14 cellular contexts compared by ENCODE assay signal in the genomic region with DNA sequence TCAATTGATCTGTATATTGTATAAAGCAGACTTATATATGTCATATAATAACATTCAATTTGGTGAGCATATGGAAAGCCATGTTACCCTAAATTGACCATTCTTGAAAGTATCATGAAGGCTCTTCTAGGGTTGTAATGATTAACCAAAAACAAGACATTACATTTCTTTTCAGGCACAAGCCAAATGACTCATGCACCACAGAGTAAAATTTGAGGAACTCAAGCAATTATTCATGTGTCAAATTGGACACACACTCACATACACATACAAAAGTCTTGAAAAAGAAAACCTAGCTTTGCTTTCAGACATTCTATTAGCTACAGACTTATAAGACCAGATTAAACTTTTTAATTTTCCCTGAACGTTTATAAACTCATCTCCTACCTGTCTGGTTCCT.
A peak's percentile ranks its signal among the peaks of the same experiment; 100 is the strongest.
DNase-seq lines count a peak whose midpoint lies in the region; ATAC-seq and TF ChIP-seq lines count a peak whose summit lies in the region.
"Had no signal": no experiment of that assay in that cellular context is flagged by ENCODE, and none has a peak within 500 bp of the region (broad histone marks: within the 10 kb centered on the region; RNA-seq: fewer than 3 reads in every experiment).

No MANE protein-coding gene starts in this region.

- no peaks in the 10 kb centered on the region for H3K36me3 ChIP-seq in SK-N-SH (replicated peaks in 1 of 2; ENCODE audit: control insufficient read depth in 1 of 2, insufficient read depth in 2 of 2, low read length in 1 of 2)

- peaks cover 3% of the 10 kb centered on the region for H3K9me3 Mint-ChIP-seq in chondrocyte (ENCODE audit: low read depth)

- no peak overlapping the region for H2AFZ ChIP-seq in SK-N-SH (ENCODE audit: low read depth)

- WGBS in SK-N-SH (ENCODE audit: low lambda C conversion rate): 88% methylated on average over 1 of the region's 1 CpG

- TF ChIP-seq EP300 in SK-N-SH (IDR thresholded peaks at IDR 0.05; ENCODE audit: borderline replicate concordance in 1 of 2, low read depth in 1 of 2, low read length in 1 of 2): no peak

- peaks cover 35% of the 10 kb centered on the region for H3K4me1 Mint-ChIP-seq in chondrocyte (ENCODE audit: low read depth)

- no peak overlapping the region for H3K4me3 ChIP-seq in SK-N-SH (ENCODE audit: low read depth in 2 of 2, low read length in 1 of 2)

- H3K4me2 ChIP-seq in SK-N-SH: no peak overlapping the region
- H3K4me2 ChIP-seq: KMS-11 had no signal

- POLR2A ChIA-PET in SK-N-SH (lab: Yijun Ruan, JAX): no interaction called here

- no peaks in the 10 kb centered on the region for H4K20me1 ChIP-seq in SK-N-SH (ENCODE audit: insufficient read depth)

- peak overlapping the region in 1 of 2 experiments; percentile 86; a peak in 2 of 4 replicates for H3K27ac ChIP-seq in SK-N-SH (ENCODE audit: low read depth in 2 of 2, low read length in 1 of 2)
- H3K27ac ChIP-seq: KMS-11 had no signal

- H3K4me3 Mint-ChIP-seq in chondrocyte (ENCODE audit: unreplicated experiment): no peak overlapping the region
- H3K4me3 Mint-ChIP-seq: effector memory CD8-positive, alpha-beta T cell had no signal

- H3K27me3 Mint-ChIP-seq in chondrocyte (ENCODE audit: low read depth): no peaks in the 10 kb centered on the region
- H3K27me3 Mint-ChIP-seq: effector memory CD8-positive, alpha-beta T cell; progenitor cell of endocrine pancreas had no signal

- no peak for TF ChIP-seq RAD21 in SK-N-SH (IDR thresholded peaks at IDR 0.05; ENCODE audit: low read length)

- H3K36me3 Mint-ChIP-seq in chondrocyte (ENCODE audit: low read depth): no peaks in the 10 kb centered on the region

- CTCF ChIA-PET in SK-N-SH (lab: Yijun Ruan, JAX): no interaction called here

- H3K9me2 ChIP-seq in SK-N-SH: no peaks in the 10 kb centered on the region

- peaks cover 18% of the 10 kb centered on the region for H3F3A ChIP-seq in SK-N-SH (replicated peaks; ENCODE audit: insufficient read depth)

- H3K9ac ChIP-seq in SK-N-SH: no peak overlapping the region
- H3K9ac ChIP-seq: KMS-11 had no signal

- H3K9me3 ChIP-seq in SK-N-SH: no peaks in the 10 kb centered on the region

- H3K4me1 ChIP-seq in SK-N-SH (ENCODE audit: control insufficient read depth in 1 of 2, insufficient read depth in 2 of 2, low read depth in 1 of 2, low read length in 1 of 2): no peaks in the 10 kb centered on the region; a peak in 1 of 4 replicates

- TF ChIP-seq CTCF in SK-N-SH (IDR thresholded peaks at IDR 0.05) (no peak), chondrocyte (IDR thresholded peaks at IDR 0.05) (no peak)

- peak overlapping the region; percentile 22 for H3K27ac Mint-ChIP-seq in chondrocyte (ENCODE audit: unreplicated experiment)
- H3K27ac Mint-ChIP-seq: effector memory CD8-positive, alpha-beta T cell; progenitor cell of endocrine pancreas had no signal

- DNase-seq in SK-N-SH (no peak), LHCN-M2 (ENCODE audit: low read depth) (peak; percentile 57), chondrocyte (ENCODE audit: low spot score) (no peak), NOMO-1 treated with DMSO at 0.1 percent for 48 hours (lab: John Stamatoyannopoulos, UW; ENCODE audit: unreplicated experiment) (no peak), H4 (ENCODE audit: low spot score) (no peak)
- DNase-seq in activated CD4-positive, alpha-beta T cell treated with anti-CD3 and anti-CD28 coated beads for 1 hour: no peak
- DNase-seq: 8988T; effector memory CD8-positive, alpha-beta T cell; NCI-H2171 treated with DMSO at 0.1 percent for 48 hours; RPMI8226 had no signal

- no peak for ATAC-seq in SK-N-SH treated with all-trans-retinoic acid at 6 μM for 48 hours
- no peak for ATAC-seq in GM21528 (IDR thresholded peaks at IDR 0.05; ENCODE audit: low FRiP score, unreplicated experiment)
- ATAC-seq: effector memory CD8-positive, alpha-beta T cell had no signal

- H3K79me2 ChIP-seq in SK-N-SH (ENCODE audit: insufficient read depth): no peaks in the 10 kb centered on the region

- no peaks in the 10 kb centered on the region for H3K27me3 ChIP-seq in SK-N-SH (ENCODE audit: insufficient read depth)

TF ChIP-seq in SK-N-SH, 30 proteins besides CTCF, POLR2A, EP300 and RAD21:
- TF ChIP-seq MEF2A (IDR thresholded peaks at IDR 0.05; ENCODE audit: borderline replicate concordance, low read depth) (peak; percentile 39; the same call in 1 of the 2 replicates), TCF12 (IDR thresholded peaks at IDR 0.05) (0 out of 2 replicates have a peak, but pooled peaks have one; percentile 27), JUND (IDR thresholded peaks at IDR 0.05) (peak; percentile 37; the same call in 1 of the 2 replicates), FOSL2 (IDR thresholded peaks at IDR 0.05; ENCODE audit: borderline replicate concordance, low read depth) (peak; percentile 53; the same call in 1 of the 2 replicates), FOXJ3 (CRISPR knock-in tag; IDR thresholded peaks at IDR 0.05) (no peak), NRF1 (IDR thresholded peaks at IDR 0.05; ENCODE audit: low read depth, low read length) (no peak), GATA2 (CRISPR knock-in tag; IDR thresholded peaks at IDR 0.05) (no peak)
- TF ChIP-seq, protein P1, sequence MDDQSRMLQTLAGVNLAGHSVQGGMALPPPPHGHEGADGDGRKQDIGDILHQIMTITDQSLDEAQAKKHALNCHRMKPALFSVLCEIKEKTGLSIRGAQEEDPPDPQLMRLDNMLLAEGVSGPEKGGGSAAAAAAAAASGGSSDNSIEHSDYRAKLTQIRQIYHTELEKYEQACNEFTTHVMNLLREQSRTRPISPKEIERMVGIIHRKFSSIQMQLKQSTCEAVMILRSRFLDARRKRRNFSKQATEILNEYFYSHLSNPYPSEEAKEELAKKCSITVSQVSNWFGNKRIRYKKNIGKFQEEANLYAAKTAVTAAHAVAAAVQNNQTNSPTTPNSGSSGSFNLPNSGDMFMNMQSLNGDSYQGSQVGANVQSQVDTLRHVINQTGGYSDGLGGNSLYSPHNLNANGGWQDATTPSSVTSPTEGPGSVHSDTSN (IDR thresholded peaks at IDR 0.05): peak; percentile 52; the same call in 1 of the 2 replicates
- TF ChIP-seq, protein P2, sequence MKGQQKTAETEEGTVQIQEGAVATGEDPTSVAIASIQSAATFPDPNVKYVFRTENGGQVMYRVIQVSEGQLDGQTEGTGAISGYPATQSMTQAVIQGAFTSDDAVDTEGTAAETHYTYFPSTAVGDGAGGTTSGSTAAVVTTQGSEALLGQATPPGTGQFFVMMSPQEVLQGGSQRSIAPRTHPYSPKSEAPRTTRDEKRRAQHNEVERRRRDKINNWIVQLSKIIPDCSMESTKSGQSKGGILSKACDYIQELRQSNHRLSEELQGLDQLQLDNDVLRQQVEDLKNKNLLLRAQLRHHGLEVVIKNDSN (IDR thresholded peaks at IDR 0.05; ENCODE audit: borderline replicate concordance, low read depth): no peak

TF ChIP-seq in SK-N-SH treated with all-trans-retinoic acid at 6 μM for 48 hours, 23 proteins besides CTCF, POLR2A, EP300 and RAD21:
- TF ChIP-seq, protein P3, sequence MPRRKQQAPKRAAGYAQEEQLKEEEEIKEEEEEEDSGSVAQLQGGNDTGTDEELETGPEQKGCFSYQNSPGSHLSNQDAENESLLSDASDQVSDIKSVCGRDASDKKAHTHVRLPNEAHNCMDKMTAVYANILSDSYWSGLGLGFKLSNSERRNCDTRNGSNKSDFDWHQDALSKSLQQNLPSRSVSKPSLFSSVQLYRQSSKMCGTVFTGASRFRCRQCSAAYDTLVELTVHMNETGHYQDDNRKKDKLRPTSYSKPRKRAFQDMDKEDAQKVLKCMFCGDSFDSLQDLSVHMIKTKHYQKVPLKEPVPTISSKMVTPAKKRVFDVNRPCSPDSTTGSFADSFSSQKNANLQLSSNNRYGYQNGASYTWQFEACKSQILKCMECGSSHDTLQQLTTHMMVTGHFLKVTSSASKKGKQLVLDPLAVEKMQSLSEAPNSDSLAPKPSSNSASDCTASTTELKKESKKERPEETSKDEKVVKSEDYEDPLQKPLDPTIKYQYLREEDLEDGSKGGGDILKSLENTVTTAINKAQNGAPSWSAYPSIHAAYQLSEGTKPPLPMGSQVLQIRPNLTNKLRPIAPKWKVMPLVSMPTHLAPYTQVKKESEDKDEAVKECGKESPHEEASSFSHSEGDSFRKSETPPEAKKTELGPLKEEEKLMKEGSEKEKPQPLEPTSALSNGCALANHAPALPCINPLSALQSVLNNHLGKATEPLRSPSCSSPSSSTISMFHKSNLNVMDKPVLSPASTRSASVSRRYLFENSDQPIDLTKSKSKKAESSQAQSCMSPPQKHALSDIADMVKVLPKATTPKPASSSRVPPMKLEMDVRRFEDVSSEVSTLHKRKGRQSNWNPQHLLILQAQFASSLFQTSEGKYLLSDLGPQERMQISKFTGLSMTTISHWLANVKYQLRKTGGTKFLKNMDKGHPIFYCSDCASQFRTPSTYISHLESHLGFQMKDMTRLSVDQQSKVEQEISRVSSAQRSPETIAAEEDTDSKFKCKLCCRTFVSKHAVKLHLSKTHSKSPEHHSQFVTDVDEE (CRISPR knock-in tag; IDR thresholded peaks at IDR 0.05): no peak
- TF ChIP-seq SNAI2 (CRISPR knock-in tag; IDR thresholded peaks at IDR 0.05) (no peak), OSR1 (CRISPR knock-in tag; IDR thresholded peaks at IDR 0.05) (no peak), ZNF70 (CRISPR knock-in tag; IDR thresholded peaks at IDR 0.05) (no peak), ZC3H10 (CRISPR knock-in tag; IDR thresholded peaks at IDR 0.05) (no peak), TOX (CRISPR knock-in tag; IDR thresholded peaks at IDR 0.05; ENCODE audit: borderline replicate concordance) (no peak), CSDC2 (CRISPR knock-in tag; IDR thresholded peaks at IDR 0.05) (no peak)
